In the genomic region with DNA sequence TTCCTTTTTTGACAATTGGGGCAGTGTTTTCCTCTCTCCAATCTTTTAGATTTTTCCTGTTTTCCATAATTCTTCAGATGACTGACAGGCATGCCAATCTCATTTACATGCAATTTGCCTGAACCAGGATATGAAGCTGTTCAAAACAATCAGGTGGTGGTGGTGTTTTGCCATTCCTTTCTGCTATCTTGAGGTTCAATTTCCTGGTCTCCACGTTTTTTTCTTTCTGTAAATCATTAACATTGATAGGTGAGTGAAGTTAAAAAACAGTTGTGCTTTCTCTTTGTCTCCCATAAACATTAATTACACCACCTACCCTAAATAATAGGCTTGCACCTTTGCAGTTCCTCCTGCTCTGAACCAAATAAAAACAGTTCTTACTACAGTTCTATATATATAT, we compare ENCODE assay signal across 24 cellular contexts. TPM values are rescaled to one million over a fixed set of nuclear protein-coding genes. Genes with fewer than 3 reads are reported as not detected.
DNase-seq lines count a peak whose midpoint lies in the region; ATAC-seq, FAIRE-seq and TF ChIP-seq lines count a peak whose summit lies in the region.
"Had no signal": no experiment of that assay in that cellular context is flagged by ENCODE, and none has a peak within 500 bp of the region (broad histone marks: within the 10 kb centered on the region; RNA-seq: fewer than 3 reads in every experiment).

No MANE protein-coding gene starts in this region.

- no peak for ATAC-seq in A549
- ATAC-seq in HG03045 (IDR thresholded peaks at IDR 0.05; ENCODE audit: unreplicated experiment) = no peak
- ATAC-seq: GM12878 had no signal

- H3K9me3 Mint-ChIP-seq in mesothelial cell of epicardium = no peaks in the 10 kb centered on the region
- H3K9me3 Mint-ChIP-seq: CD4-positive, alpha-beta memory T cell had no signal

- peak overlapping the region; percentile 32; the same call in 1 of the 3 replicates for H3K4me2 ChIP-seq in A549

- peak overlapping the region; percentile 3 to 57; a peak in 1 of 6 replicates for H3K27ac ChIP-seq in A549
- H3K27ac ChIP-seq in mucosa of rectum (ENCODE audit: low read depth in 2 of 2, low read length in 2 of 2) = peak overlapping the region; percentile 12 to 25
- H3K27ac ChIP-seq: 22Rv1, GM23248, HL-60 had no signal

- WGBS in A549 (ENCODE audit: missing lambda C conversion rate) = 2% methylated on average over 1 of the region's 1 CpG

- TF ChIP-seq RAD21 in A549 (conservative IDR thresholded peaks at IDR 0.05 in 1 of 2, IDR thresholded peaks at IDR 0.05 in 1 of 2) = no peak

- H3K4me3 ChIP-seq in A549 (no peak overlapping the region), mucosa of rectum (ENCODE audit: low read length in 2 of 2) (no peak overlapping the region)
- H3K4me3 ChIP-seq: GM12878, GM23248 had no signal

- POLR2A ChIA-PET in A549 (lab: Yijun Ruan, JAX) = no interaction called here

- H3K27ac Mint-ChIP-seq in mesothelial cell of epicardium = no peak overlapping the region
- H3K27ac Mint-ChIP-seq: CD4-positive, alpha-beta memory T cell had no signal

- FAIRE-seq in A549 (lab: Jason Lieb, UNC) (no peak), RCC 7860 (lab: Jason Lieb, UNC) (peak; percentile 30)
- FAIRE-seq: GM12878 had no signal

- TF ChIP-seq EP300 in A549 (IDR thresholded peaks at IDR 0.05) = no peak

- H3K9me3 ChIP-seq in A549 = no peaks in the 10 kb centered on the region
- H3K9me3 ChIP-seq in mucosa of rectum (ENCODE audit: control insufficient read depth in 2 of 2, low read length in 2 of 2) = no peaks in the 10 kb centered on the region

- H3K4me1 ChIP-seq in A549 (peaks cover 53% of the 10 kb centered on the region), mucosa of rectum (ENCODE audit: control insufficient read depth in 2 of 2, insufficient read depth in 2 of 2, low read length in 2 of 2) (peaks cover 15 to 41% of the 10 kb centered on the region in 2 donors)

- no peaks in the 10 kb centered on the region for H3K36me3 ChIP-seq in mucosa of rectum (ENCODE audit: control insufficient read depth in 2 of 2, insufficient read depth in 2 of 2, low read length in 2 of 2)

- TF ChIP-seq CTCF in A549 (IDR thresholded peaks at IDR 0.05) = no peak
- TF ChIP-seq CTCF in mesothelial cell of epicardium (IDR thresholded peaks at IDR 0.05; ENCODE audit: unreplicated experiment) = no peak

- peaks cover 6% of the 10 kb centered on the region for H3K27me3 Mint-ChIP-seq in mesothelial cell of epicardium (ENCODE audit: low read depth)

- H3K4me3 Mint-ChIP-seq in mesothelial cell of epicardium = no peak overlapping the region
- H3K4me3 Mint-ChIP-seq: CD4-positive, alpha-beta memory T cell had no signal

- no peaks in the 10 kb centered on the region for H3K27me3 ChIP-seq in mucosa of rectum (ENCODE audit: control insufficient read depth in 2 of 2, insufficient read depth in 2 of 2, low read length in 2 of 2)

- H3K4me1 Mint-ChIP-seq in mesothelial cell of epicardium = peaks cover 10% of the 10 kb centered on the region

- TF ChIP-seq POLR2A in A549 (IDR thresholded peaks at IDR 0.05; ENCODE audit: low read length) = no peak

- no peak overlapping the region for H3K9ac ChIP-seq in mucosa of rectum (ENCODE audit: low read depth in 1 of 2, low read length in 2 of 2)
- H3K9ac ChIP-seq: GM23248 had no signal

- H3K36me3 Mint-ChIP-seq in mesothelial cell of epicardium = no peaks in the 10 kb centered on the region
- H3K36me3 Mint-ChIP-seq: CD4-positive, alpha-beta memory T cell had no signal

- peak in 1 of 2 experiments; percentile 33 for DNase-seq in A549 (ENCODE audit: low read depth in 1 of 2, low spot score in 1 of 2)
- no peak for DNase-seq in RCC 7860 (ENCODE audit: low spot score)
- peak; percentile 59 for DNase-seq in kidney glomerular epithelial cell (lab: John Stamatoyannopoulos, UW)
- DNase-seq in stimulated activated CD4-positive, alpha-beta T cell treated with anti-CD3 and anti-CD28 coated beads, Interleukin-4, amount 100 ng/mL, for 4 hours = no peak
- no peak for DNase-seq in mesothelial cell of epicardium (ENCODE audit: low spot score in 2 of 2, unreplicated experiment in 2 of 2)
- no peak for DNase-seq in foreskin melanocyte
- DNase-seq: CD4-positive, alpha-beta memory T cell; GDM1; GM23248; HCEC 1CT; MV-4-11; NCI-H1436 treated with DMSO at 0.1 percent for 48 hours; NCI-H2029 treated with DMSO at 0.1 percent for 48 hours; NCI-H2171 treated with DMSO at 0.1 percent for 48 hours; NCI-H748 treated with DMSO at 0.1 percent for 48 hours; OCI-M1; RPMI8226; SIG-M5 had no signal

- CTCF ChIA-PET in A549 (lab: Yijun Ruan, JAX) = interaction anchor here (1.4 to 3.2 kb wide), 2 partner anchors 10 to 191 kb away, joined by 5 to 11 read pairs; no protein-coding TSS in a partner anchor

TF ChIP-seq in A549, 52 proteins besides CTCF, POLR2A, EP300 and RAD21:
- TF ChIP-seq BHLHE40 (IDR thresholded peaks at IDR 0.05; ENCODE audit: low read depth, low read length) (no peak), ZC3H11A (IDR thresholded peaks at IDR 0.05) (no peak), ZNF302 (CRISPR knock-in tag; IDR thresholded peaks at IDR 0.05) (no peak), TFCP2L1 (CRISPR knock-in tag; IDR thresholded peaks at IDR 0.05) (no peak), EHF (CRISPR knock-in tag; IDR thresholded peaks at IDR 0.05) (no peak), KDM5A (IDR thresholded peaks at IDR 0.05) (no peak), MAFK (IDR thresholded peaks at IDR 0.05; ENCODE audit: partially characterized antibody) (no peak), RCOR1 (IDR thresholded peaks at IDR 0.05; ENCODE audit: low read depth, low read length) (no peak), CBX2 (IDR thresholded peaks at IDR 0.05; ENCODE audit: borderline replicate concordance, low read depth) (no peak)
- TF ChIP-seq, protein P1, sequence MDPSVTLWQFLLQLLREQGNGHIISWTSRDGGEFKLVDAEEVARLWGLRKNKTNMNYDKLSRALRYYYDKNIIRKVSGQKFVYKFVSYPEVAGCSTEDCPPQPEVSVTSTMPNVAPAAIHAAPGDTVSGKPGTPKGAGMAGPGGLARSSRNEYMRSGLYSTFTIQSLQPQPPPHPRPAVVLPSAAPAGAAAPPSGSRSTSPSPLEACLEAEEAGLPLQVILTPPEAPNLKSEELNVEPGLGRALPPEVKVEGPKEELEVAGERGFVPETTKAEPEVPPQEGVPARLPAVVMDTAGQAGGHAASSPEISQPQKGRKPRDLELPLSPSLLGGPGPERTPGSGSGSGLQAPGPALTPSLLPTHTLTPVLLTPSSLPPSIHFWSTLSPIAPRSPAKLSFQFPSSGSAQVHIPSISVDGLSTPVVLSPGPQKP (IDR thresholded peaks at IDR 0.05; ENCODE audit: low read depth, low read length) = no peak

RNA-seq across cellular contexts. Expression of gene C2CD4A, which starts 49.1 kb away (rescaled TPM):
- polyA plus RNA-seq in A549 (2011; rRNA removed) (0.04 TPM in 1 of 2 replicates, not detected in the other), A549 (2017; fragmentation: RNase III; extraction: RNeasy Plus Mini Kit Qiagen cat#74134 plus additional on column Dnase treatment) (0.10 to 0.32 TPM (median 0.21 TPM) in 3 replicates)
- polyA plus RNA-seq in A549 (2012; cell fraction: cytosol; rRNA removed) = 0.03 TPM in 2 replicates
- 0.05 and 0.09 TPM in 2 replicates for polyA plus RNA-seq in A549 (2012; cell fraction: nucleus; rRNA removed)
- not detected in 2 replicates for polyA minus RNA-seq in A549 (2011; rRNA and poly(A)+ RNA removed)
- not detected in 3 replicates for total RNA-seq in mesothelial cell of epicardium
- total RNA-seq: GM12878, GM23248 had no signal
- polyA plus RNA-seq: BJ, GM12878, GM23248 had no signal

RNA-seq across cellular contexts. Expression of gene C2CD4B, which starts 49.2 kb away (rescaled TPM):
- polyA plus RNA-seq in A549 (2011; rRNA removed) (0.06 TPM in 1 of 2 replicates, not detected in the other), A549 (2017; fragmentation: RNase III; extraction: RNeasy Plus Mini Kit Qiagen cat#74134 plus additional on column Dnase treatment) (0.29 to 0.63 TPM (median 0.45 TPM) in 3 replicates)
- 0.21 and 0.34 TPM in 2 replicates for polyA plus RNA-seq in A549 (2012; cell fraction: cytosol; rRNA removed)
- 0.28 and 0.58 TPM in 2 replicates for polyA plus RNA-seq in A549 (2012; cell fraction: nucleus; rRNA removed)
- polyA minus RNA-seq in A549 (2011; rRNA and poly(A)+ RNA removed) = not detected in 2 replicates
- total RNA-seq in mesothelial cell of epicardium = not detected in 3 replicates
- total RNA-seq: CD4-positive, alpha-beta memory T cell; GM12878; GM23248 had no signal
- polyA plus RNA-seq: BJ; CD4-positive, alpha-beta memory T cell; GM12878; GM23248 had no signal

RNA-seq across cellular contexts. Expression of gene VPS13C, which starts 55.6 kb away (rescaled TPM):
- polyA plus RNA-seq in A549 (2011; rRNA removed) (26.5 and 29.5 TPM in 2 replicates), A549 (2017; fragmentation: RNase III; extraction: RNeasy Plus Mini Kit Qiagen cat#74134 plus additional on column Dnase treatment) (12.2 to 13.2 TPM (median 13.0 TPM) in 3 replicates)
- polyA plus RNA-seq in A549 (2012; cell fraction: cytosol; rRNA removed) = 2.4 and 2.6 TPM in 2 replicates
- polyA plus RNA-seq in A549 (2012; cell fraction: nucleus; rRNA removed) = 4.2 and 8.5 TPM in 2 replicates
- 57.2 and 69.6 TPM in 2 replicates for polyA minus RNA-seq in A549 (2011; rRNA and poly(A)+ RNA removed)
- 42.8 to 44.9 TPM (median 44.7 TPM) in 3 replicates for total RNA-seq in mesothelial cell of epicardium
